ENCODE assay signal across 1 cellular context in the genomic region with DNA sequence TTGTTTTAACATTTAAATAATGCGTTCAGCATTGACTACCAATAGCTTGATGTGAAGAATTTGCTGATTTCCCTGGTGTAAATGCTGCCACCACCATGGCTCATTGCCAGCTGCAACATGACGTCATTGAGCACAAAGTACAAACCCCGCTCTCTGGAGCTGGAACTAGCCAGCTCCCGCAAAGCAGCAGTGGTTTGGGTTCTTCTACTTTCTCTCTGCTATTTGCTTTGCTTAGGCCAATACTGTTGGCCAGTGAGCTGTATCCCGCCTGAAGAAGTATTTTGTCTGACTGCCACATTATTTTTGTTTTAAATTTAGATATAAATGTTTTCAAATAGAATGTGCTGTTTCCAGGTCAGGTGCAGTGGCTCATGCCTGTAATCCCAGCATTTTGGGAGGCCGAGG.
TF ChIP-seq lines count a peak whose summit lies in the region.

No MANE protein-coding gene starts in this region.

TF ChIP-seq in K562, 482 proteins besides CTCF, POLR2A, EP300 and RAD21 (continued from another document and continues in another):
- TF ChIP-seq, protein P1, sequence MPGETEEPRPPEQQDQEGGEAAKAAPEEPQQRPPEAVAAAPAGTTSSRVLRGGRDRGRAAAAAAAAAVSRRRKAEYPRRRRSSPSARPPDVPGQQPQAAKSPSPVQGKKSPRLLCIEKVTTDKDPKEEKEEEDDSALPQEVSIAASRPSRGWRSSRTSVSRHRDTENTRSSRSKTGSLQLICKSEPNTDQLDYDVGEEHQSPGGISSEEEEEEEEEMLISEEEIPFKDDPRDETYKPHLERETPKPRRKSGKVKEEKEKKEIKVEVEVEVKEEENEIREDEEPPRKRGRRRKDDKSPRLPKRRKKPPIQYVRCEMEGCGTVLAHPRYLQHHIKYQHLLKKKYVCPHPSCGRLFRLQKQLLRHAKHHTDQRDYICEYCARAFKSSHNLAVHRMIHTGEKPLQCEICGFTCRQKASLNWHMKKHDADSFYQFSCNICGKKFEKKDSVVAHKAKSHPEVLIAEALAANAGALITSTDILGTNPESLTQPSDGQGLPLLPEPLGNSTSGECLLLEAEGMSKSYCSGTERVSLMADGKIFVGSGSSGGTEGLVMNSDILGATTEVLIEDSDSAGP (CRISPR knock-in tag; IDR thresholded peaks at IDR 0.05), result no peak
- TF ChIP-seq, protein P2, sequence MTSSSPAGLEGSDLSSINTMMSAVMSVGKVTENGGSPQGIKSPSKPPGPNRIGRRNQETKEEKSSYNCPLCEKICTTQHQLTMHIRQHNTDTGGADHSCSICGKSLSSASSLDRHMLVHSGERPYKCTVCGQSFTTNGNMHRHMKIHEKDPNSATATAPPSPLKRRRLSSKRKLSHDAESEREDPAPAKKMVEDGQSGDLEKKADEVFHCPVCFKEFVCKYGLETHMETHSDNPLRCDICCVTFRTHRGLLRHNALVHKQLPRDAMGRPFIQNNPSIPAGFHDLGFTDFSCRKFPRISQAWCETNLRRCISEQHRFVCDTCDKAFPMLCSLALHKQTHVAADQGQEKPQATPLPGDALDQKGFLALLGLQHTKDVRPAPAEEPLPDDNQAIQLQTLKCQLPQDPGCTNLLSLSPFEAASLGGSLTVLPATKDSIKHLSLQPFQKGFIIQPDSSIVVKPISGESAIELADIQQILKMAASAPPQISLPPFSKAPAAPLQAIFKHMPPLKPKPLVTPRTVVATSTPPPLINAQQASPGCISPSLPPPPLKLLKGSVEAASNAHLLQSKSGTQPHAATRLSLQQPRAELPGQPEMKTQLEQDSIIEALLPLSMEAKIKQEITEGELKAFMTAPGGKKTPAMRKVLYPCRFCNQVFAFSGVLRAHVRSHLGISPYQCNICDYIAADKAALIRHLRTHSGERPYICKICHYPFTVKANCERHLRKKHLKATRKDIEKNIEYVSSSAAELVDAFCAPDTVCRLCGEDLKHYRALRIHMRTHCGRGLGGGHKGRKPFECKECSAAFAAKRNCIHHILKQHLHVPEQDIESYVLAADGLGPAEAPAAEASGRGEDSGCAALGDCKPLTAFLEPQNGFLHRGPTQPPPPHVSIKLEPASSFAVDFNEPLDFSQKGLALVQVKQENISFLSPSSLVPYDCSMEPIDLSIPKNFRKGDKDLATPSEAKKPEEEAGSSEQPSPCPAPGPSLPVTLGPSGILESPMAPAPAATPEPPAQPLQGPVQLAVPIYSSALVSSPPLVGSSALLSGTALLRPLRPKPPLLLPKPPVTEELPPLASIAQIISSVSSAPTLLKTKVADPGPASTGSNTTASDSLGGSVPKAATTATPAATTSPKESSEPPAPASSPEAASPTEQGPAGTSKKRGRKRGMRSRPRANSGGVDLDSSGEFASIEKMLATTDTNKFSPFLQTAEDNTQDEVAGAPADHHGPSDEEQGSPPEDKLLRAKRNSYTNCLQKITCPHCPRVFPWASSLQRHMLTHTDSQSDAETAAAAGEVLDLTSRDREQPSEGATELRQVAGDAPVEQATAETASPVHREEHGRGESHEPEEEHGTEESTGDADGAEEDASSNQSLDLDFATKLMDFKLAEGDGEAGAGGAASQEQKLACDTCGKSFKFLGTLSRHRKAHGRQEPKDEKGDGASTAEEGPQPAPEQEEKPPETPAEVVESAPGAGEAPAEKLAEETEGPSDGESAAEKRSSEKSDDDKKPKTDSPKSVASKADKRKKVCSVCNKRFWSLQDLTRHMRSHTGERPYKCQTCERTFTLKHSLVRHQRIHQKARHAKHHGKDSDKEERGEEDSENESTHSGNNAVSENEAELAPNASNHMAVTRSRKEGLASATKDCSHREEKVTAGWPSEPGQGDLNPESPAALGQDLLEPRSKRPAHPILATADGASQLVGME (CRISPR knock-in tag; IDR thresholded peaks at IDR 0.05), result no peak
- no peak for TF ChIP-seq PTRF (tag; IDR thresholded peaks at IDR 0.05)
- 0 out of 2 replicates have a peak, but pooled peaks have one; percentile 14 for TF ChIP-seq SMARCE1 (IDR thresholded peaks at IDR 0.05)
- TF ChIP-seq, protein P3, sequence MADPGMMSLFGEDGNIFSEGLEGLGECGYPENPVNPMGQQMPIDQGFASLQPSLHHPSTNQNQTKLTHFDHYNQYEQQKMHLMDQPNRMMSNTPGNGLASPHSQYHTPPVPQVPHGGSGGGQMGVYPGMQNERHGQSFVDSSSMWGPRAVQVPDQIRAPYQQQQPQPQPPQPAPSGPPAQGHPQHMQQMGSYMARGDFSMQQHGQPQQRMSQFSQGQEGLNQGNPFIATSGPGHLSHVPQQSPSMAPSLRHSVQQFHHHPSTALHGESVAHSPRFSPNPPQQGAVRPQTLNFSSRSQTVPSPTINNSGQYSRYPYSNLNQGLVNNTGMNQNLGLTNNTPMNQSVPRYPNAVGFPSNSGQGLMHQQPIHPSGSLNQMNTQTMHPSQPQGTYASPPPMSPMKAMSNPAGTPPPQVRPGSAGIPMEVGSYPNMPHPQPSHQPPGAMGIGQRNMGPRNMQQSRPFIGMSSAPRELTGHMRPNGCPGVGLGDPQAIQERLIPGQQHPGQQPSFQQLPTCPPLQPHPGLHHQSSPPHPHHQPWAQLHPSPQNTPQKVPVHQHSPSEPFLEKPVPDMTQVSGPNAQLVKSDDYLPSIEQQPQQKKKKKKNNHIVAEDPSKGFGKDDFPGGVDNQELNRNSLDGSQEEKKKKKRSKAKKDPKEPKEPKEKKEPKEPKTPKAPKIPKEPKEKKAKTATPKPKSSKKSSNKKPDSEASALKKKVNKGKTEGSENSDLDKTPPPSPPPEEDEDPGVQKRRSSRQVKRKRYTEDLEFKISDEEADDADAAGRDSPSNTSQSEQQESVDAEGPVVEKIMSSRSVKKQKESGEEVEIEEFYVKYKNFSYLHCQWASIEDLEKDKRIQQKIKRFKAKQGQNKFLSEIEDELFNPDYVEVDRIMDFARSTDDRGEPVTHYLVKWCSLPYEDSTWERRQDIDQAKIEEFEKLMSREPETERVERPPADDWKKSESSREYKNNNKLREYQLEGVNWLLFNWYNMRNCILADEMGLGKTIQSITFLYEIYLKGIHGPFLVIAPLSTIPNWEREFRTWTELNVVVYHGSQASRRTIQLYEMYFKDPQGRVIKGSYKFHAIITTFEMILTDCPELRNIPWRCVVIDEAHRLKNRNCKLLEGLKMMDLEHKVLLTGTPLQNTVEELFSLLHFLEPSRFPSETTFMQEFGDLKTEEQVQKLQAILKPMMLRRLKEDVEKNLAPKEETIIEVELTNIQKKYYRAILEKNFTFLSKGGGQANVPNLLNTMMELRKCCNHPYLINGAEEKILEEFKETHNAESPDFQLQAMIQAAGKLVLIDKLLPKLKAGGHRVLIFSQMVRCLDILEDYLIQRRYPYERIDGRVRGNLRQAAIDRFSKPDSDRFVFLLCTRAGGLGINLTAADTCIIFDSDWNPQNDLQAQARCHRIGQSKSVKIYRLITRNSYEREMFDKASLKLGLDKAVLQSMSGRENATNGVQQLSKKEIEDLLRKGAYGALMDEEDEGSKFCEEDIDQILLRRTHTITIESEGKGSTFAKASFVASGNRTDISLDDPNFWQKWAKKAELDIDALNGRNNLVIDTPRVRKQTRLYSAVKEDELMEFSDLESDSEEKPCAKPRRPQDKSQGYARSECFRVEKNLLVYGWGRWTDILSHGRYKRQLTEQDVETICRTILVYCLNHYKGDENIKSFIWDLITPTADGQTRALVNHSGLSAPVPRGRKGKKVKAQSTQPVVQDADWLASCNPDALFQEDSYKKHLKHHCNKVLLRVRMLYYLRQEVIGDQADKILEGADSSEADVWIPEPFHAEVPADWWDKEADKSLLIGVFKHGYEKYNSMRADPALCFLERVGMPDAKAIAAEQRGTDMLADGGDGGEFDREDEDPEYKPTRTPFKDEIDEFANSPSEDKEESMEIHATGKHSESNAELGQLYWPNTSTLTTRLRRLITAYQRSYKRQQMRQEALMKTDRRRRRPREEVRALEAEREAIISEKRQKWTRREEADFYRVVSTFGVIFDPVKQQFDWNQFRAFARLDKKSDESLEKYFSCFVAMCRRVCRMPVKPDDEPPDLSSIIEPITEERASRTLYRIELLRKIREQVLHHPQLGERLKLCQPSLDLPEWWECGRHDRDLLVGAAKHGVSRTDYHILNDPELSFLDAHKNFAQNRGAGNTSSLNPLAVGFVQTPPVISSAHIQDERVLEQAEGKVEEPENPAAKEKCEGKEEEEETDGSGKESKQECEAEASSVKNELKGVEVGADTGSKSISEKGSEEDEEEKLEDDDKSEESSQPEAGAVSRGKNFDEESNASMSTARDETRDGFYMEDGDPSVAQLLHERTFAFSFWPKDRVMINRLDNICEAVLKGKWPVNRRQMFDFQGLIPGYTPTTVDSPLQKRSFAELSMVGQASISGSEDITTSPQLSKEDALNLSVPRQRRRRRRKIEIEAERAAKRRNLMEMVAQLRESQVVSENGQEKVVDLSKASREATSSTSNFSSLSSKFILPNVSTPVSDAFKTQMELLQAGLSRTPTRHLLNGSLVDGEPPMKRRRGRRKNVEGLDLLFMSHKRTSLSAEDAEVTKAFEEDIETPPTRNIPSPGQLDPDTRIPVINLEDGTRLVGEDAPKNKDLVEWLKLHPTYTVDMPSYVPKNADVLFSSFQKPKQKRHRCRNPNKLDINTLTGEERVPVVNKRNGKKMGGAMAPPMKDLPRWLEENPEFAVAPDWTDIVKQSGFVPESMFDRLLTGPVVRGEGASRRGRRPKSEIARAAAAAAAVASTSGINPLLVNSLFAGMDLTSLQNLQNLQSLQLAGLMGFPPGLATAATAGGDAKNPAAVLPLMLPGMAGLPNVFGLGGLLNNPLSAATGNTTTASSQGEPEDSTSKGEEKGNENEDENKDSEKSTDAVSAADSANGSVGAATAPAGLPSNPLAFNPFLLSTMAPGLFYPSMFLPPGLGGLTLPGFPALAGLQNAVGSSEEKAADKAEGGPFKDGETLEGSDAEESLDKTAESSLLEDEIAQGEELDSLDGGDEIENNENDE (IDR thresholded peaks at IDR 0.05; ENCODE audit: low read depth, low read length), result no peak
- TF ChIP-seq, protein P4, sequence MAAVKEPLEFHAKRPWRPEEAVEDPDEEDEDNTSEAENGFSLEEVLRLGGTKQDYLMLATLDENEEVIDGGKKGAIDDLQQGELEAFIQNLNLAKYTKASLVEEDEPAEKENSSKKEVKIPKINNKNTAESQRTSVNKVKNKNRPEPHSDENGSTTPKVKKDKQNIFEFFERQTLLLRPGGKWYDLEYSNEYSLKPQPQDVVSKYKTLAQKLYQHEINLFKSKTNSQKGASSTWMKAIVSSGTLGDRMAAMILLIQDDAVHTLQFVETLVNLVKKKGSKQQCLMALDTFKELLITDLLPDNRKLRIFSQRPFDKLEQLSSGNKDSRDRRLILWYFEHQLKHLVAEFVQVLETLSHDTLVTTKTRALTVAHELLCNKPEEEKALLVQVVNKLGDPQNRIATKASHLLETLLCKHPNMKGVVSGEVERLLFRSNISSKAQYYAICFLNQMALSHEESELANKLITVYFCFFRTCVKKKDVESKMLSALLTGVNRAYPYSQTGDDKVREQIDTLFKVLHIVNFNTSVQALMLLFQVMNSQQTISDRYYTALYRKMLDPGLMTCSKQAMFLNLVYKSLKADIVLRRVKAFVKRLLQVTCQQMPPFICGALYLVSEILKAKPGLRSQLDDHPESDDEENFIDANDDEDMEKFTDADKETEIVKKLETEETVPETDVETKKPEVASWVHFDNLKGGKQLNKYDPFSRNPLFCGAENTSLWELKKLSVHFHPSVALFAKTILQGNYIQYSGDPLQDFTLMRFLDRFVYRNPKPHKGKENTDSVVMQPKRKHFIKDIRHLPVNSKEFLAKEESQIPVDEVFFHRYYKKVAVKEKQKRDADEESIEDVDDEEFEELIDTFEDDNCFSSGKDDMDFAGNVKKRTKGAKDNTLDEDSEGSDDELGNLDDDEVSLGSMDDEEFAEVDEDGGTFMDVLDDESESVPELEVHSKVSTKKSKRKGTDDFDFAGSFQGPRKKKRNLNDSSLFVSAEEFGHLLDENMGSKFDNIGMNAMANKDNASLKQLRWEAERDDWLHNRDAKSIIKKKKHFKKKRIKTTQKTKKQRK (IDR thresholded peaks at IDR 0.05; ENCODE audit: borderline replicate concordance, low read depth, low read length), result no peak
- no peak for TF ChIP-seq DMBX1 (CRISPR knock-in tag; IDR thresholded peaks at IDR 0.05; ENCODE audit: borderline replicate concordance)
- no peak for TF ChIP-seq ZMIZ1 (IDR thresholded peaks at IDR 0.05; ENCODE audit: low read depth in 2 of 2, low read length in 2 of 2)
- no peak; the same call in 1 of the 2 replicates for TF ChIP-seq SMARCA4 (IDR thresholded peaks at IDR 0.05)
- TF ChIP-seq ZNF445 (CRISPR knock-in tag; IDR thresholded peaks at IDR 0.05; ENCODE audit: low read depth), result no peak
